1 cellular context compared by ENCODE assay signal in genomic region chr2:74503506-74504475, GRCh38.
TF ChIP-seq lines count a peak whose summit lies in the region.

No MANE protein-coding gene starts in this region.

TF ChIP-seq in GM12878, 131 proteins besides CTCF, POLR2A, EP300 and RAD21:
- TF ChIP-seq MLLT1 (IDR thresholded peaks at IDR 0.05) (peak; percentile 41; the same call in 1 of the 2 replicates), IRF3 (IDR thresholded peaks at IDR 0.05) (no peak), USF1 (IDR thresholded peaks at IDR 0.05; ENCODE audit: borderline replicate concordance, extremely low read length, insufficient read depth, low read depth, low read length) (peak; percentile 22), RAD51 (IDR thresholded peaks at IDR 0.05) (peak; percentile 36; the same call in 1 of the 2 replicates)
